Comparison of ENCODE assay signal across 16 cellular contexts in the genomic region with DNA sequence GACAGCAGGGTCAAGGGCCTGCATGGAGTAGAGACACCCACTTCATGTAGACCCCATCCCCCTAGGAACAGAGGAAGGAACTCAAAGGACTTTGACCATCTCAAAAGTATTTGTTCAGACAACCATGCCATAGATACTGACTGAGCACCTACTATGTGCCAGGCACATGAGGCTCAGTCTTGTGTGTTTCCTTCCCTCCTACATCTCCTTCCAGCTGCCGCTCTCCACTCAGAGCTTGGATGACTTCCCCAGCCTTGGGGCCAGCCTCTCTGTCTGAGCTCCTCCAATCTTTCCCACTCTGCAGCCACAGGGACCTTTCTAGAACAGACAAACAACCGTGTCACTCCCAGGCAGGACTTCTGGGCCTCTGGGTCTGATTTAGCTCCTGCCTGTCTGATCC. TPM values are rescaled to one million over a fixed set of nuclear protein-coding genes. Genes with fewer than 3 reads are reported as not detected.
DNase-seq lines count a peak whose midpoint lies in the region; ATAC-seq, FAIRE-seq and TF ChIP-seq lines count a peak whose summit lies in the region.
"Had no signal": no experiment of that assay in that cellular context is flagged by ENCODE, and none has a peak within 500 bp of the region (broad histone marks: within the 10 kb centered on the region; RNA-seq: fewer than 3 reads in every experiment).

No MANE protein-coding gene starts in this region.

- ATAC-seq in GM18870 (IDR thresholded peaks at IDR 0.05; ENCODE audit: unreplicated experiment) (no peak), HG03108 (IDR thresholded peaks at IDR 0.05; ENCODE audit: unreplicated experiment) (no peak)
- ATAC-seq: GM23338 had no signal

- no peak for FAIRE-seq in kidney (lab: Jason Lieb, UNC)
- FAIRE-seq: HTR-8/SVneo had no signal

- H3K27me3 Mint-ChIP-seq in activated naive CD4-positive, alpha-beta T cell treated with anti-CD3 and anti-CD28 coated beads, Interleukin-2, amount 50 U/mL, for 24 hours = peaks cover 18% of the 10 kb centered on the region
- peaks cover 13% of the 10 kb centered on the region for H3K27me3 Mint-ChIP-seq in activated naive CD4-positive, alpha-beta T cell treated with anti-CD3 and anti-CD28 coated beads for 36 hours (ENCODE audit: low read depth)
- peaks cover 3% of the 10 kb centered on the region for H3K27me3 Mint-ChIP-seq in nephron (ENCODE audit: low read depth)

- H3K36me3 ChIP-seq in kidney (ENCODE audit: control insufficient read depth in 1 of 2, insufficient read depth in 2 of 2, low read length in 2 of 2) (no peaks in the 10 kb centered on the region), SJCRH30 (no peaks in the 10 kb centered on the region)

- CTCF ChIA-PET in activated naive CD4-positive, alpha-beta T cell treated with anti-CD3 and anti-CD28 coated beads for 36 hours (lab: Charles Lee) = interaction anchor here (3.2 kb wide), 1 partner anchor 15 kb away, joined by 24 read pairs; no protein-coding TSS in a partner anchor

- no peak for DNase-seq in activated naive CD4-positive, alpha-beta T cell treated with anti-CD3 and anti-CD28 coated beads for 36 hours
- DNase-seq in kidney (no peak), SJCRH30 (no peak), C1 segment of cervical spinal cord (lab: John Stamatoyannopoulos, UW) (no peak)
- DNase-seq: Caco-2; CD8-positive, alpha-beta memory T cell; DMS 273 treated with DMSO at 0.1 percent for 48 hours; H7; KG1 had no signal

- no peaks in the 10 kb centered on the region for H3K9me3 ChIP-seq in kidney (ENCODE audit: control insufficient read depth in 1 of 2, low read length in 2 of 2)
- no peaks in the 10 kb centered on the region for H3K9me3 ChIP-seq in SJCRH30 (replicated peaks)
- H3K9me3 ChIP-seq: Caco-2 had no signal

- H3K9me3 Mint-ChIP-seq in activated naive CD4-positive, alpha-beta T cell treated with anti-CD3 and anti-CD28 coated beads, Interleukin-2, amount 50 U/mL, for 24 hours = no peaks in the 10 kb centered on the region
- H3K9me3 Mint-ChIP-seq in activated naive CD4-positive, alpha-beta T cell treated with anti-CD3 and anti-CD28 coated beads for 36 hours = no peaks in the 10 kb centered on the region
- H3K9me3 Mint-ChIP-seq in nephron = no peaks in the 10 kb centered on the region
- H3K9me3 Mint-ChIP-seq: CD8-positive, alpha-beta memory T cell; GM23338 had no signal

- H3K27me3 ChIP-seq in SJCRH30 = no peaks in the 10 kb centered on the region

- H3K27ac Mint-ChIP-seq in activated naive CD4-positive, alpha-beta T cell treated with anti-CD3 and anti-CD28 coated beads, Interleukin-2, amount 50 U/mL, for 24 hours = peak overlapping the region; percentile 68
- H3K27ac Mint-ChIP-seq in activated naive CD4-positive, alpha-beta T cell treated with anti-CD3 and anti-CD28 coated beads for 36 hours = no peak overlapping the region
- H3K27ac Mint-ChIP-seq in nephron = peak overlapping the region; percentile 17 to 66 (median 29)
- H3K27ac Mint-ChIP-seq: GM23338 had no signal

- intact Hi-C loops in activated naive CD4-positive, alpha-beta T cell treated with anti-CD3 and anti-CD28 coated beads for 36 hours (cut with micrococcal nuclease) = no loop called here
- intact Hi-C loops in kidney (cut with DNase I) = no loop called here

- TF ChIP-seq CTCF in kidney (IDR thresholded peaks at IDR 0.05; ENCODE audit: borderline replicate concordance, extremely low read depth, insufficient read depth) (no peak), nephron (IDR thresholded peaks at IDR 0.05; ENCODE audit: unreplicated experiment in 3 of 3) (no peak)

- peaks cover 4% of the 10 kb centered on the region for H3K4me1 Mint-ChIP-seq in activated naive CD4-positive, alpha-beta T cell treated with anti-CD3 and anti-CD28 coated beads, Interleukin-2, amount 50 U/mL, for 24 hours
- peaks cover 4% of the 10 kb centered on the region for H3K4me1 Mint-ChIP-seq in activated naive CD4-positive, alpha-beta T cell treated with anti-CD3 and anti-CD28 coated beads for 36 hours (ENCODE audit: low read depth)
- H3K4me1 Mint-ChIP-seq in nephron = peaks cover 7% of the 10 kb centered on the region

- H3K4me3 ChIP-seq in kidney (ENCODE audit: low read length in 2 of 2) (peak overlapping the region; percentile 43 to 79), SJCRH30 (no peak overlapping the region)
- H3K4me3 ChIP-seq: GM23338 had no signal

- H3K27ac ChIP-seq in kidney (ENCODE audit: low read depth in 2 of 2, low read length in 2 of 2) = peak overlapping the region; percentile 71 to 93
- H3K27ac ChIP-seq in SJCRH30 = no peak overlapping the region
- H3K27ac ChIP-seq: 22Rv1 had no signal

- peak overlapping the region in 1 of 2 donors; percentile 77 for H3K9ac ChIP-seq in kidney (ENCODE audit: low read length in 2 of 2)

- no peak overlapping the region for H3K4me3 Mint-ChIP-seq in activated naive CD4-positive, alpha-beta T cell treated with anti-CD3 and anti-CD28 coated beads, Interleukin-2, amount 50 U/mL, for 24 hours
- H3K4me3 Mint-ChIP-seq in activated naive CD4-positive, alpha-beta T cell treated with anti-CD3 and anti-CD28 coated beads for 36 hours = no peak overlapping the region
- H3K4me3 Mint-ChIP-seq in nephron = peak overlapping the region in 1 of 3 experiments; percentile 5
- H3K4me3 Mint-ChIP-seq: CD8-positive, alpha-beta memory T cell; GM23338 had no signal

- H3K4me1 ChIP-seq in kidney (ENCODE audit: control insufficient read depth in 1 of 2, insufficient read depth in 1 of 2, low read depth in 1 of 2, low read length in 2 of 2) (peaks cover 5 to 26% of the 10 kb centered on the region in 2 donors), SJCRH30 (no peaks in the 10 kb centered on the region)

- H3K36me3 Mint-ChIP-seq in activated naive CD4-positive, alpha-beta T cell treated with anti-CD3 and anti-CD28 coated beads, Interleukin-2, amount 50 U/mL, for 24 hours = no peaks in the 10 kb centered on the region
- H3K36me3 Mint-ChIP-seq in activated naive CD4-positive, alpha-beta T cell treated with anti-CD3 and anti-CD28 coated beads for 36 hours (ENCODE audit: low read depth) = no peaks in the 10 kb centered on the region
- no peaks in the 10 kb centered on the region for H3K36me3 Mint-ChIP-seq in nephron (ENCODE audit: low read depth)
- H3K36me3 Mint-ChIP-seq: CD8-positive, alpha-beta memory T cell had no signal

RNA-seq across cellular contexts. Expression of a gene that starts 2.5 kb away (rescaled TPM):
- total RNA-seq in activated naive CD4-positive, alpha-beta T cell treated with anti-CD3 and anti-CD28 coated beads for 36 hours = not detected
- 6.0 TPM for total RNA-seq in kidney
- polyA plus RNA-seq in kidney (ENCODE audit: insufficient read depth, low read depth, low replicate concordance) = 24.5 TPM
- 2.4 and 2.9 TPM in 2 replicates for total RNA-seq in SJCRH30 (2014; rRNA removed; shearing (Covaris generic))
- total RNA-seq: Caco-2; CD8-positive, alpha-beta memory T cell had no signal
- polyA plus RNA-seq: CD8-positive, alpha-beta memory T cell had no signal

RNA-seq across cellular contexts. Expression of a gene that starts 49.6 kb away (rescaled TPM):
- total RNA-seq in activated naive CD4-positive, alpha-beta T cell treated with anti-CD3 and anti-CD28 coated beads for 36 hours = 10 to 100 TPM; 18.1 to 19.9 TPM
- 45.9 TPM for total RNA-seq in kidney
- 56.4 TPM for polyA plus RNA-seq in kidney (ENCODE audit: insufficient read depth, low read depth, low replicate concordance)
- total RNA-seq in SJCRH30 (2014; rRNA removed; shearing (Covaris generic)) = 37.4 and 39.9 TPM in 2 replicates
